16 cellular contexts compared by ENCODE assay signal in the genomic region with DNA sequence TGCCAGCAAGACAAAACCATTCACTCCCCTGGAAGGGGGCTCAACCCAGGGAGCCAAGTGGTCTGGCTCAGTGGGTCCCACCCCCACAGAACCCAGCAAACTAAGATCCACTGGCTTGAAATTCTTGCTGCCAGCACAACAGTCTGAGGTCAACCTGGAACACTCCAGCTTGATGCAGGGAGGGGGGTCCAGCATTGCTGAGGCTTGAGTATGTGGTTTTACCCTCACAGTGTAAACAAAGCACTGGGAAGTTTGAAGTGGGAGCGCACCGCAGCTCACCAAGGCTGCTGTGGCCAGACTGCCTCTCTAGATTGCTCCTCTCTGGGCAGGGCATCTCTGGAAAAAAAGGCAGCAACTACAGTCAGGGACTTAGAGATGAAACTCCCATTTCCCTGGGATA.
DNase-seq lines count a peak whose midpoint lies in the region; FAIRE-seq lines count a peak whose summit lies in the region.
"Had no signal": no experiment of that assay in that cellular context is flagged by ENCODE, and none has a peak within 500 bp of the region (broad histone marks: within the 10 kb centered on the region; RNA-seq: fewer than 3 reads in every experiment).

No MANE protein-coding gene starts in this region.

- H3K9ac ChIP-seq in NT2/D1 (ENCODE audit: insufficient read length, low read depth) = no peak overlapping the region

- no peak overlapping the region for H3K4me3 ChIP-seq in NT2/D1 (ENCODE audit: insufficient read length, low read depth)
- H3K4me3 ChIP-seq: Peyer's patch had no signal

- H3K9me3 ChIP-seq in NT2/D1 (ENCODE audit: insufficient read depth, low read length) = peaks cover 14% of the 10 kb centered on the region; the same call in 1 of the 2 replicates
- H3K9me3 ChIP-seq: Peyer's patch had no signal

- H3K36me3 ChIP-seq in NT2/D1 (ENCODE audit: insufficient read depth, insufficient read length, low read length) = peaks cover 2% of the 10 kb centered on the region
- H3K36me3 ChIP-seq: Peyer's patch had no signal

- no peaks in the 10 kb centered on the region for H3K4me1 ChIP-seq in NT2/D1 (ENCODE audit: insufficient read depth, insufficient read length)
- H3K4me1 ChIP-seq: Peyer's patch had no signal

- no peaks in the 10 kb centered on the region for H3K27me3 ChIP-seq in NT2/D1 (ENCODE audit: insufficient read depth, insufficient read length)
- H3K27me3 ChIP-seq: Peyer's patch had no signal

- DNase-seq in HTR-8/SVneo (ENCODE audit: insufficient read length, low spot score) (no peak), NT2/D1 (ENCODE audit: low read depth, low spot score) (peak; percentile 5), brain pericyte (ENCODE audit: low read depth, low spot score) (peak; percentile 40), smooth muscle cell of the brain vasculature (ENCODE audit: low read depth, low spot score) (peak; percentile 62), NCI-H1092 treated with DMSO at 0.1 percent for 48 hours (lab: John Stamatoyannopoulos, UW) (no peak), NCI-H1436 (lab: John Stamatoyannopoulos, UW) (no peak)
- DNase-seq in activated CD4-positive, alpha-beta T cell treated with anti-CD3 and anti-CD28 coated beads for 4 hours = no peak
- DNase-seq: CD4-positive, alpha-beta T cell; HFFc6; NCI-H1417 treated with DMSO at 0.1 percent for 48 hours; NCI-H2081; NCI-H345; NCI-H774; Peyer's patch; SHP77 treated with DMSO at 0.1 percent for 48 hours had no signal

- peak; percentile 74 for FAIRE-seq in HTR-8/SVneo (lab: Jason Lieb, UNC)
- FAIRE-seq: H1 had no signal

Comparison
In these comparisons a context has a peak if more than half of its experiments do, and no peak if none do; other contexts are left out.
1. DNase-seq: peak in NT2/D1 (single experiment), brain pericyte (single experiment) and smooth muscle cell of the brain vasculature (single experiment); none in HTR-8/SVneo (single experiment), activated CD4-positive, alpha-beta T cell treated with anti-CD3 and anti-CD28 coated beads for 4 hours (0 of 2), NCI-H1092 treated with DMSO at 0.1 percent for 48 hours (single experiment) and NCI-H1436 (single experiment).